In genomic region chr3:18988619-18989229, GRCh38 we compare ENCODE assay signal across 8 cellular contexts.
A peak's percentile ranks its signal among the peaks of the same experiment; 100 is the strongest.
DNase-seq lines count a peak whose midpoint lies in the region; ATAC-seq and TF ChIP-seq lines count a peak whose summit lies in the region.

No MANE protein-coding gene starts in this region.

- H3K36me3 Mint-ChIP-seq in endodermal cell (ENCODE audit: low read depth): peaks cover 1% of the 10 kb centered on the region

- H3K4me2 ChIP-seq in KMS-11 (no peak overlapping the region), PC-9 (no peak overlapping the region)

- H3F3A ChIP-seq in PC-9 (ENCODE audit: insufficient read depth, low read depth): no peaks in the 10 kb centered on the region

- BruUV-seq in PC-9 (replicated peaks; lab: Mats Ljungman, UMichigan): no TSS peak

- H3K9me3 ChIP-seq in PC-9 (ENCODE audit: insufficient read depth, low read depth) (no peaks in the 10 kb centered on the region), endodermal cell (ENCODE audit: control insufficient read depth, low read length) (no peaks in the 10 kb centered on the region)

- H3K27ac ChIP-seq in KMS-11 (no peak overlapping the region), PC-9 (no peak overlapping the region), endodermal cell (ENCODE audit: low read depth, low read length) (no peak overlapping the region)

- WGBS in endodermal cell (ENCODE audit: insufficient coverage in 1 of 2, insufficient read length in 1 of 2), 2 experiments: 20 to 33% methylated on average over 1 to 4 of the region's 4 CpGs

- H3K9ac ChIP-seq in KMS-11 (no peak overlapping the region), endodermal cell (ENCODE audit: extremely low read depth, low read length, poor library complexity, severe bottlenecking) (no peak overlapping the region)

- intact Hi-C loops in PC-9 (cut with micrococcal nuclease; ENCODE audit: unreplicated experiment): loop anchor here (1.0 to 10.0 kb wide), 4 partner anchors 144 to 1730 kb away; no protein-coding TSS in a partner anchor

- CTCF ChIA-PET in PC-9 (lab: Charles Lee): interaction anchor here (0.7 to 1.0 kb wide), 2 partner anchors 231 to 429 kb away, joined by 3 read pairs; no protein-coding TSS in a partner anchor

- H3K27me3 ChIP-seq in KMS-11 (ENCODE audit: insufficient read depth, low read depth): no peaks in the 10 kb centered on the region
- no peaks in the 10 kb centered on the region for H3K27me3 ChIP-seq in PC-9 (ENCODE audit: insufficient read depth, low read depth)
- H3K27me3 ChIP-seq in endodermal cell (ENCODE audit: control insufficient read depth, insufficient read depth, low read length, poor library complexity, severe bottlenecking): no peaks in the 10 kb centered on the region

- H3K9me2 ChIP-seq in PC-9 (ENCODE audit: insufficient read depth): no peaks in the 10 kb centered on the region

- POLR2A ChIA-PET in PC-9 (lab: Charles Lee; ENCODE audit: unreplicated experiment): no interaction called here

- H3K79me2 ChIP-seq in KMS-11 (ENCODE audit: insufficient read depth, low read depth) (no peaks in the 10 kb centered on the region), PC-9 (ENCODE audit: low read depth) (no peaks in the 10 kb centered on the region)

- no peaks in the 10 kb centered on the region for H3K36me3 ChIP-seq in KMS-11 (ENCODE audit: insufficient read depth)
- no peaks in the 10 kb centered on the region for H3K36me3 ChIP-seq in PC-9 (ENCODE audit: low read depth)
- H3K36me3 ChIP-seq in endodermal cell (ENCODE audit: control insufficient read depth, insufficient read depth, low read length): no peaks in the 10 kb centered on the region

- H3K4me1 Mint-ChIP-seq in endodermal cell: peaks cover 9% of the 10 kb centered on the region

- peak; percentile 57 for TF ChIP-seq CTCF in KMS-11 (conservative IDR thresholded peaks at IDR 0.05; ENCODE audit: low read depth, low read length)
- peak; percentile 86 for TF ChIP-seq CTCF in PC-9 (conservative IDR thresholded peaks at IDR 0.05)
- TF ChIP-seq CTCF in endodermal cell (conservative IDR thresholded peaks at IDR 0.05): peak; percentile 91

- ATAC-seq in HG03460 (IDR thresholded peaks at IDR 0.05; ENCODE audit: unreplicated experiment) (no peak), GM21717 (IDR thresholded peaks at IDR 0.05; ENCODE audit: unreplicated experiment) (no peak), GM21390 (IDR thresholded peaks at IDR 0.05; ENCODE audit: unreplicated experiment) (no peak)

- H3K4me1 ChIP-seq in KMS-11 (ENCODE audit: low read depth, poor library complexity, severe bottlenecking) (no peaks in the 10 kb centered on the region), PC-9 (replicated peaks; ENCODE audit: insufficient read depth) (no peaks in the 10 kb centered on the region), endodermal cell (ENCODE audit: control insufficient read depth, insufficient read depth, low read length) (no peaks in the 10 kb centered on the region)

- H3K27me3 Mint-ChIP-seq in endodermal cell (ENCODE audit: insufficient read depth): no peaks in the 10 kb centered on the region

- no peak overlapping the region for H3K4me3 Mint-ChIP-seq in endodermal cell

- no peaks in the 10 kb centered on the region for H4K20me1 ChIP-seq in KMS-11 (ENCODE audit: insufficient read depth)
- H4K20me1 ChIP-seq in PC-9 (ENCODE audit: insufficient read depth): no peaks in the 10 kb centered on the region; the same call in 1 of the 2 replicates

- DNase-seq in GDM1 (lab: John Stamatoyannopoulos, UW) (peak; percentile 8), PC-9 (no peak), endodermal cell (no peak), pons (ENCODE audit: low spot score) (peak; percentile 77)

- no peak overlapping the region for H3K27ac Mint-ChIP-seq in endodermal cell

- H2AFZ ChIP-seq in KMS-11 (ENCODE audit: low read depth): no peak overlapping the region
- no peak overlapping the region for H2AFZ ChIP-seq in PC-9

- no peak overlapping the region for H3K4me3 ChIP-seq in KMS-11 (IDR thresholded peaks at IDR 0.05; ENCODE audit: insufficient read depth, low read depth, low read length)
- no peak overlapping the region for H3K4me3 ChIP-seq in PC-9
- no peak overlapping the region for H3K4me3 ChIP-seq in endodermal cell (ENCODE audit: low read length)

- H3K9me3 Mint-ChIP-seq in endodermal cell: no peaks in the 10 kb centered on the region

Comparison
In these comparisons a context has a peak if more than half of its experiments do, and no peak if none do; other contexts are left out.
1. DNase-seq: peak in GDM1 (single experiment) and pons (single experiment); none in PC-9 (0 of 2) and endodermal cell (single experiment).
2. Peak in every context shown above with its lines, with median percentiles within 50 percentile points of each other: CTCF ChIP-seq.